Comparison of ENCODE assay signal across 9 cellular contexts in genomic region chr10:3749597-3750351, GRCh38. TPM values are rescaled to one million over a fixed set of nuclear protein-coding genes. Genes with fewer than 3 reads are reported as not detected.
DNase-seq lines count a peak whose midpoint lies in the region; ATAC-seq and TF ChIP-seq lines count a peak whose summit lies in the region.
"Had no signal": no experiment of that assay in that cellular context is flagged by ENCODE, and none has a peak within 500 bp of the region (broad histone marks: within the 10 kb centered on the region; RNA-seq: fewer than 3 reads in every experiment).

No MANE protein-coding gene starts in this region.

- no peaks in the 10 kb centered on the region for H3K9me3 ChIP-seq in right cardiac atrium (ENCODE audit: control insufficient read depth, low read length)
- no peaks in the 10 kb centered on the region for H3K9me3 ChIP-seq in PC-9 (ENCODE audit: insufficient read depth, low read depth)

- peak overlapping the region; percentile 71 for H3K27ac Mint-ChIP-seq in stimulated activated memory B cell treated with anti-CD40 and anti-IgM and Interleukin-4, amounts not matched to agents 10 μg/mL and 1 μg/mL and 100 μg/mL, for 72 hours

- no peaks in the 10 kb centered on the region for H3K27me3 Mint-ChIP-seq in stimulated activated memory B cell treated with anti-CD40 and anti-IgM and Interleukin-4, amounts not matched to agents 10 μg/mL and 1 μg/mL and 100 μg/mL, for 72 hours

- TF ChIP-seq CTCF in PC-9 (conservative IDR thresholded peaks at IDR 0.05): no peak

- BruUV-seq in PC-9 (replicated peaks; lab: Mats Ljungman, UMichigan): no TSS peak

- H3F3A ChIP-seq in PC-9 (ENCODE audit: insufficient read depth, low read depth): peaks cover 7% of the 10 kb centered on the region

- 16% methylated on average over 15 of the region's 15 CpGs for WGBS in right cardiac atrium

- intact Hi-C loops in right cardiac atrium (cut with DNase I) (loop anchor here in 1 of 4 donors (5.0 kb wide), 1 partner anchor 33 kb away; no protein-coding TSS in a partner anchor), PC-9 (cut with micrococcal nuclease; ENCODE audit: unreplicated experiment) (no loop called here)

- H3K4me3 Mint-ChIP-seq in stimulated activated memory B cell treated with anti-CD40 and anti-IgM and Interleukin-4, amounts not matched to agents 10 μg/mL and 1 μg/mL and 100 μg/mL, for 72 hours: peak overlapping the region; percentile 31

- DNase-seq in NCI-H345 (lab: John Stamatoyannopoulos, UW) (peak; percentile 45), NCI-H345 treated with DMSO at 0.1 percent for 48 hours (lab: John Stamatoyannopoulos, UW; ENCODE audit: unreplicated experiment) (no peak), SKM-1 (lab: John Stamatoyannopoulos, UW; ENCODE audit: unreplicated experiment) (peak; percentile 17), right cardiac atrium (peak in 2 of 3 donors; percentile 68 to 72), PC-9 (no peak), GF-D8 (lab: John Stamatoyannopoulos, UW) (no peak)
- DNase-seq in stimulated activated naive CD4-positive, alpha-beta T cell treated with Interleukin-2 at 50 U/mL for 16 hours (lab: John Stamatoyannopoulos, UW): no peak

- CTCF ChIA-PET in PC-9 (lab: Charles Lee): no interaction called here

- no peaks in the 10 kb centered on the region for H3K79me2 ChIP-seq in PC-9 (ENCODE audit: low read depth)

- peak overlapping the region; percentile 98 for H3K27ac ChIP-seq in right cardiac atrium (ENCODE audit: low read length)
- no peak overlapping the region for H3K27ac ChIP-seq in PC-9
- H3K27ac ChIP-seq: C4-2B had no signal

- peaks cover 17% of the 10 kb centered on the region for H3K4me1 Mint-ChIP-seq in stimulated activated memory B cell treated with anti-CD40 and anti-IgM and Interleukin-4, amounts not matched to agents 10 μg/mL and 1 μg/mL and 100 μg/mL, for 72 hours

- no peaks in the 10 kb centered on the region for H3K36me3 Mint-ChIP-seq in stimulated activated memory B cell treated with anti-CD40 and anti-IgM and Interleukin-4, amounts not matched to agents 10 μg/mL and 1 μg/mL and 100 μg/mL, for 72 hours

- POLR2A ChIA-PET in PC-9 (lab: Charles Lee; ENCODE audit: unreplicated experiment): no interaction called here

- H3K36me3 ChIP-seq in PC-9 (ENCODE audit: low read depth): no peaks in the 10 kb centered on the region

- no peaks in the 10 kb centered on the region for H3K9me3 Mint-ChIP-seq in stimulated activated memory B cell treated with anti-CD40 and anti-IgM and Interleukin-4, amounts not matched to agents 10 μg/mL and 1 μg/mL and 100 μg/mL, for 72 hours

- H3K4me1 ChIP-seq in right cardiac atrium (ENCODE audit: control insufficient read depth, insufficient read depth, low read length) (peaks cover 11% of the 10 kb centered on the region), PC-9 (replicated peaks; ENCODE audit: insufficient read depth) (peaks cover 15% of the 10 kb centered on the region)

- no peaks in the 10 kb centered on the region for H4K20me1 ChIP-seq in PC-9 (ENCODE audit: insufficient read depth)

- no peak overlapping the region for H2AFZ ChIP-seq in PC-9

- no peaks in the 10 kb centered on the region for H3K27me3 ChIP-seq in right cardiac atrium (ENCODE audit: control insufficient read depth, insufficient read depth)
- no peaks in the 10 kb centered on the region for H3K27me3 ChIP-seq in PC-9 (ENCODE audit: insufficient read depth, low read depth)

- H3K4me2 ChIP-seq in PC-9: no peak overlapping the region

- H3K4me3 ChIP-seq in right cardiac atrium (ENCODE audit: low read length): peak overlapping the region; percentile 12
- no peak overlapping the region for H3K4me3 ChIP-seq in PC-9

- no peaks in the 10 kb centered on the region for H3K9me2 ChIP-seq in PC-9 (ENCODE audit: insufficient read depth)

- ATAC-seq in right cardiac atrium: peak; percentile 56 to 73
- ATAC-seq in stimulated activated memory B cell treated with anti-CD40 and anti-IgM and Interleukin-4, amounts not matched to agents 10 μg/mL and 1 μg/mL and 100 μg/mL, for 72 hours: no peak

RNA-seq across cellular contexts. Expression of gene KLF6, which starts 35.2 kb away (rescaled TPM):
- 10 to 100 TPM; 35.7 to 46.1 (median 39.9) TPM for total RNA-seq in right cardiac atrium
- 27.2 TPM for polyA plus RNA-seq in right cardiac atrium
- 27.7 and 41.9 TPM in 2 replicates for total RNA-seq in PC-9 (2021)

Comparison
In these comparisons a context has a peak if more than half of its experiments do, and no peak if none do; other contexts are left out.
1. DNase-seq: peak in NCI-H345 (single experiment), SKM-1 (single experiment) and right cardiac atrium (2 of 3); none in NCI-H345 treated with DMSO at 0.1 percent for 48 hours (single experiment), PC-9 (0 of 2), GF-D8 (single experiment) and stimulated activated naive CD4-positive, alpha-beta T cell treated with Interleukin-2 at 50 U/mL for 16 hours (single experiment).